Comparison of ENCODE assay signal across 8 cellular contexts in genomic region chr1:155086182-155086741, GRCh38. TPM values are rescaled to one million over a fixed set of nuclear protein-coding genes. Genes with fewer than 3 reads are reported as not detected.
DNase-seq lines count a peak whose midpoint lies in the region; ATAC-seq and TF ChIP-seq lines count a peak whose summit lies in the region.

No MANE protein-coding gene starts in this region.

- DNase-seq in Ammon's horn (ENCODE audit: low spot score) (peak; percentile 72), H7 (peak; percentile 95), OCI-M1 (lab: John Stamatoyannopoulos, UW) (peak; percentile 84), esophagus muscularis mucosa (ENCODE audit: extremely low spot score) (no peak), neuronal stem cell (ENCODE audit: low spot score) (peak; percentile 76), thoracic aorta (ENCODE audit: low spot score) (no peak)
- DNase-seq in activated T-cell treated with anti-CD3 and anti-CD28 coated beads, Interleukin-2, amount 50 U/mL, for 1 hour = peak; percentile 88

- no peak for ATAC-seq in thoracic aorta (ENCODE audit: insufficient number of reproducible peaks, low FRiP score, low read depth)
- ATAC-seq in HG03354 (IDR thresholded peaks at IDR 0.05; ENCODE audit: poor library complexity, severe bottlenecking, unreplicated experiment) = no peak

- 45% methylated on average over 9 of the region's 21 CpGs for WGBS in esophagus muscularis mucosa
- WGBS in neuronal stem cell (ENCODE audit: extremely low coverage in 2 of 2, insufficient read length in 2 of 2, insufficient replicate concordance in 1 of 2), 2 donors = no CpG with 5 or more reads among the region's 21 CpGs

- H4K91ac ChIP-seq in neuronal stem cell (ENCODE audit: low read depth, low read length, poor library complexity) = no peak overlapping the region

- H3K4me3 ChIP-seq in H7 (ENCODE audit: insufficient read depth, low read depth, low read length) (peak overlapping the region; percentile 82), esophagus muscularis mucosa (peak overlapping the region; percentile 65 to 76 (median 70)), neuronal stem cell (ENCODE audit: low read length in 2 of 2) (peak overlapping the region in 1 of 2 donors; percentile 83), thoracic aorta (peak overlapping the region; percentile 86)

- no peak for TF ChIP-seq POLR2A in esophagus muscularis mucosa (IDR thresholded peaks at IDR 0.05; ENCODE audit: low read depth)

- no peak for TF ChIP-seq EP300 in esophagus muscularis mucosa (IDR thresholded peaks at IDR 0.05)

- no peaks in the 10 kb centered on the region for H3K36me3 ChIP-seq in H7 (replicated peaks; ENCODE audit: control insufficient read depth, insufficient read depth, low read length)
- H3K36me3 ChIP-seq in esophagus muscularis mucosa = no peaks in the 10 kb centered on the region
- H3K36me3 ChIP-seq in neuronal stem cell (replicated peaks in 1 of 2; ENCODE audit: control insufficient read depth in 2 of 2, insufficient read depth in 2 of 2, low read length in 2 of 2) = no peaks in the 10 kb centered on the region
- no peaks in the 10 kb centered on the region for H3K36me3 ChIP-seq in thoracic aorta

- peak; percentile 98 to 100 (median 99) for TF ChIP-seq CTCF in esophagus muscularis mucosa (IDR thresholded peaks at IDR 0.05)
- peak; percentile 100 for TF ChIP-seq CTCF in thoracic aorta (IDR thresholded peaks at IDR 0.05)

- peak overlapping the region; percentile 97 for H2BK12ac ChIP-seq in neuronal stem cell (ENCODE audit: low read length)

- peak overlapping the region; percentile 79 for H2AK5ac ChIP-seq in neuronal stem cell (ENCODE audit: low read depth, low read length)

- H3K79me1 ChIP-seq in neuronal stem cell (ENCODE audit: low read depth, low read length) = peaks cover 4% of the 10 kb centered on the region

- H2BK15ac ChIP-seq in neuronal stem cell (ENCODE audit: low read length) = peak overlapping the region; percentile 94

- H3K4ac ChIP-seq in neuronal stem cell (ENCODE audit: low read length) = peak overlapping the region; percentile 27

- intact Hi-C loops in esophagus muscularis mucosa (cut with DNase I) = no loop called here

- H3K9ac ChIP-seq in neuronal stem cell (ENCODE audit: low read depth, low read length, poor library complexity) = peak overlapping the region; percentile 51

- no peaks in the 10 kb centered on the region for H3K9me3 ChIP-seq in esophagus muscularis mucosa
- H3K9me3 ChIP-seq in neuronal stem cell (replicated peaks in 1 of 2; ENCODE audit: control insufficient read depth in 2 of 2, insufficient read depth in 1 of 2, low read depth in 1 of 2, low read length in 2 of 2) = peaks cover 0 to 2% of the 10 kb centered on the region in 2 donors
- H3K9me3 ChIP-seq in thoracic aorta = no peaks in the 10 kb centered on the region

- H2AFZ ChIP-seq in neuronal stem cell (ENCODE audit: low read length) = peak overlapping the region; percentile 99

- peak overlapping the region; percentile 90 for H3K23ac ChIP-seq in neuronal stem cell (ENCODE audit: low read depth, low read length, poor library complexity)

- peak overlapping the region; percentile 85 for H3K4me2 ChIP-seq in neuronal stem cell (ENCODE audit: insufficient read depth, low read length, poor library complexity, severe bottlenecking)

- H3K4me1 ChIP-seq in esophagus muscularis mucosa = peaks cover 37 to 64% (median 48%) of the 10 kb centered on the region in 4 donors
- H3K4me1 ChIP-seq in neuronal stem cell (ENCODE audit: control insufficient read depth in 2 of 2, insufficient read depth in 1 of 2, low read depth in 1 of 2, low read length in 2 of 2) = peaks cover 30 to 31% of the 10 kb centered on the region in 2 donors
- H3K4me1 ChIP-seq in thoracic aorta (ENCODE audit: control insufficient read depth in 1 of 2, low read depth in 2 of 2) = peaks cover 12 to 31% of the 10 kb centered on the region in 2 donors

- no peak overlapping the region for H3K14ac ChIP-seq in neuronal stem cell (ENCODE audit: low read length)

- no peak overlapping the region for H2BK120ac ChIP-seq in neuronal stem cell (ENCODE audit: low read depth, low read length)

- peaks cover 35% of the 10 kb centered on the region for H3K27me3 ChIP-seq in H7 (ENCODE audit: control insufficient read depth, insufficient read depth, low read length)
- peaks cover 4 to 32% (median 29%) of the 10 kb centered on the region in 4 donors for H3K27me3 ChIP-seq in esophagus muscularis mucosa
- H3K27me3 ChIP-seq in neuronal stem cell (ENCODE audit: control insufficient read depth in 3 of 3, insufficient read depth in 3 of 3, low read depth in 1 of 3, low read length in 3 of 3) = peaks cover 20 to 33% (median 28%) of the 10 kb centered on the region in 3 experiments
- H3K27me3 ChIP-seq in thoracic aorta (replicated peaks; ENCODE audit: insufficient read depth) = peaks cover 11% of the 10 kb centered on the region

- H2BK5ac ChIP-seq in neuronal stem cell (ENCODE audit: low read length) = peak overlapping the region; percentile 83

- peak overlapping the region; percentile 89 for H3K18ac ChIP-seq in neuronal stem cell (ENCODE audit: low read length)

- peak overlapping the region in 3 of 4 donors; percentile 85 to 91 (median 89) for H3K27ac ChIP-seq in esophagus muscularis mucosa (replicated peaks in 1 of 4)
- no peak overlapping the region for H3K27ac ChIP-seq in neuronal stem cell (replicated peaks; ENCODE audit: low read length)
- H3K27ac ChIP-seq in thoracic aorta = no peak overlapping the region

- no peak overlapping the region for H4K8ac ChIP-seq in neuronal stem cell (ENCODE audit: low read depth, low read length)

RNA-seq across cellular contexts. Expression of gene EFNA3, which starts 7.6 kb away (rescaled TPM):
- 17.5 and 24.9 TPM in 2 replicates for total RNA-seq in H7 (2014; rRNA removed; shearing (Covaris generic))
- total RNA-seq in esophagus muscularis mucosa (1 to 10 TPM in 2 of 4 donors, under 1 TPM in 1, not detected in 1; 0.91 to 1.7 (median 1.7) TPM), thoracic aorta (1 to 10 TPM; 1.5 to 3.2 TPM)
- polyA plus RNA-seq in neuronal stem cell (2013, experiment 1 of 2) = 15.2 TPM
- 14.6 TPM for polyA plus RNA-seq in neuronal stem cell (2013, experiment 2 of 2)

RNA-seq across cellular contexts. Expression of gene EFNA4, which starts 22.7 kb away (rescaled TPM):
- total RNA-seq in H7 (2014; rRNA removed; shearing (Covaris generic)) = 59.5 and 59.6 TPM in 2 replicates
- total RNA-seq in esophagus muscularis mucosa (1 to 10 TPM in 3 of 4 donors, under 1 TPM in 1; 0.83 to 4.5 (median 3.2) TPM), thoracic aorta (1 to 10 TPM; 1.9 to 2.8 TPM)
- 24.6 TPM for polyA plus RNA-seq in neuronal stem cell (2013, experiment 1 of 2)
- 24.2 TPM for polyA plus RNA-seq in neuronal stem cell (2013, experiment 2 of 2)

RNA-seq across cellular contexts. Expression of gene ADAM15, which starts 35.1 kb away (rescaled TPM):
- 34.9 and 35.0 TPM in 2 replicates for total RNA-seq in H7 (2014; rRNA removed; shearing (Covaris generic))
- 100 to 1,000 TPM in 2 of 4 donors, 10 to 100 TPM in 2; 61.5 to 142 (median 115) TPM for total RNA-seq in esophagus muscularis mucosa
- polyA plus RNA-seq in neuronal stem cell (2013, experiment 1 of 2) = 32.1 TPM
- 31.7 TPM for polyA plus RNA-seq in neuronal stem cell (2013, experiment 2 of 2)
- 100 to 1,000 TPM; 119 to 144 TPM for total RNA-seq in thoracic aorta

RNA-seq across cellular contexts. Expression of gene EFNA1, which starts 41.4 kb away (rescaled TPM):
- 4.9 and 6.4 TPM in 2 replicates for total RNA-seq in H7 (2014; rRNA removed; shearing (Covaris generic))
- 10 to 100 TPM; 11.2 to 37.3 (median 27.5) TPM for total RNA-seq in esophagus muscularis mucosa
- 3.6 TPM for polyA plus RNA-seq in neuronal stem cell (2013, experiment 1 of 2)
- 4.3 TPM for polyA plus RNA-seq in neuronal stem cell (2013, experiment 2 of 2)
- total RNA-seq in thoracic aorta = 10 to 100 TPM in 1 of 2 donors, 1 to 10 TPM in 1; 4.6 to 15.4 TPM

RNA-seq across cellular contexts. Expression of gene SLC50A1, which starts 49.4 kb away (rescaled TPM):
- 73.7 and 79.2 TPM in 2 replicates for total RNA-seq in H7 (2014; rRNA removed; shearing (Covaris generic))
- total RNA-seq in esophagus muscularis mucosa (10 to 100 TPM; 13.3 to 18.7 (median 15.2) TPM), thoracic aorta (10 to 100 TPM; 13.0 to 22.2 TPM)
- polyA plus RNA-seq in neuronal stem cell (2013, experiment 1 of 2) = 37.1 TPM
- 36.6 TPM for polyA plus RNA-seq in neuronal stem cell (2013, experiment 2 of 2)

Comparison
In these comparisons a context has a peak if more than half of its experiments do, and no peak if none do; other contexts are left out.
1. DNase-seq: peak in Ammon's horn (single experiment), H7 (single experiment), OCI-M1 (single experiment), activated T-cell treated with anti-CD3 and anti-CD28 coated beads, Interleukin-2, amount 50 U/mL, for 1 hour (single experiment) and neuronal stem cell (single experiment); none in esophagus muscularis mucosa (single experiment) and thoracic aorta (single experiment).
2. H3K27ac ChIP-seq: peak in esophagus muscularis mucosa (3 of 4); none in neuronal stem cell (single experiment) and thoracic aorta (0 of 2).
3. RNA of gene EFNA4, which starts 22.7 kb away (total RNA-seq): 59.5 to 59.6 TPM in H7; 0.83 to 4.5 TPM in esophagus muscularis mucosa and 1.9 to 2.8 TPM in thoracic aorta; every median in the first group is over 10 times any median in the second.